Comparison of ENCODE assay signal across 8 cellular contexts in the genomic region with DNA sequence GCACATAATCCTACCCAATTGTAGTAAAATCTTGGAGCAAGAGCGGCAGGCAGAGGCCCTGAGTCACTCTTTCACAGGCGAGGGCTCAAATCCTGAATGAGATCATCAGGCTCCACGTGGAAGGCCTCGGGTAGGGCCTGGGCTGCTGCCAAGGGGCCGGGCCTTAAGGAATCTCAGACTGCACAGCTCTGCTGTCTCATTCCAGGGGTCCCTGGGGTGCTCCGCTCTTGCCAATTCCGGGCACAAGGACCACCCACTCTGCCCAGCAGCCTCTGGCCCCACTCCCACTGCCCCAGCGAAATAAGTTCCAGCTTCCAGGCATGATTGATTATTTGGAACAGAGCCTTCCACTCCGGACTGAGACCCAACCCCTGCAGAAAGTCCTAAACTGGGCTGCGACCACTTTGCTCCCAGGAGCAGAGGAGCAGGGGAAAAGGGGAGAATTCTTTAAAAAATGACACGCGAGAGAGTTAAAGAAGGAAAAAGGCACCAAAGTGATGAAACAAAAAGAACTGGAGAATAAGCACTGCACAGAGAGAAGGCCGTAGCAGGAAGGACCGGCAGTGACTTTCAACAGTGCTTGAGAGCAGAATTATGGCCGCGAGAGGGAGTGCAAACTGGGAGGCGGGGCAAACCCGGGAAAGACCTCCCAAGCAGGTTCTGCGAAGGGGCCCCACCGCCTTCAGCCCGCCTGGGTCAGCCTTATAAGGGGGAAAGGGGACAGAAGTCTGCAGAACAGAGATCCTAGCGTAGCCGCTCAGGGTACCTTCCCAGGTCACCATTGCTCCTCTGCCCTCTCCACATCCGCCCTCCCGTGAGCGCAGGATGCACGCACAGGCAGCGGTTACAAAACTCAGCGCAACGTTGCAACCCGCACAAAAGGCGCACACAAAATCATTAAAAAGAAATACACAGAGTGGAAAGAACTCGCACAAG. TPM values are rescaled to one million over a fixed set of nuclear protein-coding genes. Genes with fewer than 3 reads are reported as not detected.
DNase-seq lines count a peak whose midpoint lies in the region; ATAC-seq and TF ChIP-seq lines count a peak whose summit lies in the region.

No MANE protein-coding gene starts in this region.

- peak overlapping the region; percentile 42; the same call in 1 of the 2 replicates for H2AFZ ChIP-seq in DND-41 (ENCODE audit: low read depth, low read length)

- H3K4me1 ChIP-seq in DND-41 (ENCODE audit: insufficient read depth, low read length) = peaks cover 60% of the 10 kb centered on the region
- peaks cover 4 to 5% of the 10 kb centered on the region in 2 donors for H3K4me1 ChIP-seq in uterus

- H3K36me3 ChIP-seq in DND-41 (ENCODE audit: insufficient read depth, low read length) = no peaks in the 10 kb centered on the region
- no peaks in the 10 kb centered on the region for H3K36me3 ChIP-seq in uterus

- peaks cover 28 to 35% (median 34%) of the 10 kb centered on the region in 3 donors for H3K4me1 Mint-ChIP-seq in naive B cell

- H3K27me3 Mint-ChIP-seq in naive B cell = peaks cover 63 to 85% (median 81%) of the 10 kb centered on the region in 3 donors

- intact Hi-C loops in uterus (cut with DNase I; ENCODE audit: low total_unique reads) = loop anchor here (10.0 kb wide), 1 partner anchor 1902 kb away; no protein-coding TSS in a partner anchor

- no peaks in the 10 kb centered on the region for H3K9me3 ChIP-seq in DND-41 (ENCODE audit: insufficient read depth, low read length, severe bottlenecking)
- no peaks in the 10 kb centered on the region for H3K9me3 ChIP-seq in uterus

- H3K9ac ChIP-seq in DND-41 (ENCODE audit: low read depth, low read length) = no peak overlapping the region

- H3K27ac Mint-ChIP-seq in naive B cell = peak overlapping the region in 2 of 6 donors; percentile 10 to 39

- ATAC-seq in DND-41 (ENCODE audit: insufficient read depth, low read depth) (no peak), naive B cell (ENCODE audit: low read depth in 2 of 2) (no peak), HG03520 (IDR thresholded peaks at IDR 0.05; ENCODE audit: unreplicated experiment) (no peak), GM19035 (IDR thresholded peaks at IDR 0.05; ENCODE audit: unreplicated experiment) (no peak)

- H3K4me2 ChIP-seq in DND-41 (ENCODE audit: insufficient read depth, low read length) = no peak overlapping the region

- no peak for TF ChIP-seq CTCF in DND-41 (IDR thresholded peaks at IDR 0.05; ENCODE audit: borderline replicate concordance, extremely low read depth, low read length, poor library complexity, severe bottlenecking)
- TF ChIP-seq CTCF in fibroblast of villous mesenchyme (IDR thresholded peaks at IDR 0.05; ENCODE audit: insufficient read depth, low read depth, low read length) = peak; percentile 32
- peak; percentile 19 to 43 (median 30) for TF ChIP-seq CTCF in uterus (IDR thresholded peaks at IDR 0.05)

- H3K4me3 Mint-ChIP-seq in naive B cell = peak overlapping the region; percentile 54 to 84 (median 74)

- H3K4me3 ChIP-seq in DND-41 (ENCODE audit: low read depth in 1 of 2, low read length in 2 of 2) (no peak overlapping the region), fibroblast of villous mesenchyme (ENCODE audit: low read depth, low read length) (peak overlapping the region; percentile 99), uterus (peak overlapping the region; percentile 69 to 89)

- H3K27ac ChIP-seq in DND-41 (ENCODE audit: low read length) (peak overlapping the region; percentile 62), uterus (peak overlapping the region; percentile 99)

- DNase-seq in DND-41 (no peak), M059J (ENCODE audit: low read depth) (peak; percentile 92), fibroblast of villous mesenchyme (ENCODE audit: low read depth) (peak; percentile 95), naive B cell (no peak), uterus (peak; percentile 95 to 96)
- peak; percentile 54 for DNase-seq in activated CD8-positive, alpha-beta memory T cell treated with anti-CD3 and anti-CD28 coated beads, Interleukin-2, amount 50 U/mL, for 48 hours

- peaks cover 0 to 10% (median 5%) of the 10 kb centered on the region in 7 donors for H3K9me3 Mint-ChIP-seq in naive B cell

- TF ChIP-seq POLR2A in uterus (IDR thresholded peaks at IDR 0.05) = peak; percentile 33 to 52

- H3K36me3 Mint-ChIP-seq in naive B cell = peaks cover 0 to 7% of the 10 kb centered on the region in 2 donors

- H4K20me1 ChIP-seq in DND-41 (ENCODE audit: insufficient read depth, low read length) = no peaks in the 10 kb centered on the region

- peaks cover 2% of the 10 kb centered on the region; the same call in 1 of the 2 replicates for H3K79me2 ChIP-seq in DND-41 (ENCODE audit: insufficient read depth, low read length)

- H3K27me3 ChIP-seq in DND-41 (ENCODE audit: insufficient read depth, low read length, poor library complexity) = no peaks in the 10 kb centered on the region
- no peaks in the 10 kb centered on the region for H3K27me3 ChIP-seq in uterus

RNA-seq across cellular contexts. Expression of a gene that starts 2.0 kb away (rescaled TPM):
- total RNA-seq in M059J (2014; rRNA removed; shearing (Covaris generic)) = 58.6 and 94.4 TPM in 2 replicates
- total RNA-seq in fibroblast of villous mesenchyme (177 and 589 TPM in 2 replicates), uterus (100 to 1,000 TPM in 3 of 4 donors, 10 to 100 TPM in 1; 96.8 to 210 (median 164) TPM)
- not detected for polyA plus RNA-seq in naive B cell (ENCODE audit: low read depth in 6 of 6)

Comparison
In these comparisons a context has a peak if more than half of its experiments do, and no peak if none do; other contexts are left out.
1. DNase-seq: peak in M059J (single experiment), activated CD8-positive, alpha-beta memory T cell treated with anti-CD3 and anti-CD28 coated beads, Interleukin-2, amount 50 U/mL, for 48 hours (single experiment), fibroblast of villous mesenchyme (single experiment) and uterus (2 of 2); none in DND-41 (single experiment) and naive B cell (single experiment).
2. H3K4me3 ChIP-seq: peak in fibroblast of villous mesenchyme (single experiment) and uterus (2 of 2); none in DND-41 (0 of 2).